In the genomic region with DNA sequence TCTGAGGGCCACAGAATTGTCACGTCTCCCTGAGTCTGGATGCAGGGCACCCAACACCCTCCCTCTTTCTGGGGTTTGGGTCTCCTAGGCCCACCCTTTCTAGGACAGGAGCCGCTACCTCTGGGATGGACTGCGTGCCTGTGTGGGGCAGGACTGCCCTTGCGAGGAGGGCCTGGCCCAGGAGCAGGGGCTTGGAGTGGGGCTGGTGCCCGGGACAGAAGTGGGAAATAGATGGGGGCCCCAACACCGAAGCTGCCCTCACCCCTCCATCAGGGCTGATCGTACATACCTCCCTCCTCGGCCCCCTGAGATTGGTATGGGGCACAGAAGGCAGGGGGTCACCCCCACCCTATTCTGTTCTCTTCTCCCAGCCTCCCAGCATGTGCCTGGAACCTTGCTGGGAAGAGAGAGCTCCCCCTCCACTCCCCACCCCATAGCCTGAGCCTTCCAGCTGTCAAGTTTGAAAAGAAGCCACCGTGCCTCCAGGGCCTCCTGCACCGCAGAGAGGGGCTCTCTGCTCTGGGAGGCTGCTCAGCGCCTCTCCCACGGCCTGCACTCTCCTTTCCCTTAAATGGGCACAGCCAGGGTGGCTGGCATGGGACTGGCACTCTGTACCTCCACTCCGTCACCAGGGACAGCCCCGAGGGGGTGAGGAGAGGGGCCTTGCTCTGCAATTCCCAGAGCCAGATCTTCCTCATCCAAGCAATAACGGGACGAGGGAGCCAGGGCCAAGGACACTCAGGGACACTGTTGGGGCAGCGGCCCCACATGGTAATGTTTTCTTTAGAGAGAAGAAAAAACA, we compare ENCODE assay signal across 17 cellular contexts. TPM values are rescaled to one million over a fixed set of nuclear protein-coding genes. Genes with fewer than 3 reads are reported as not detected.
DNase-seq lines count a peak whose midpoint lies in the region; ATAC-seq and TF ChIP-seq lines count a peak whose summit lies in the region.
"Had no signal": no experiment of that assay in that cellular context is flagged by ENCODE, and none has a peak within 500 bp of the region (broad histone marks: within the 10 kb centered on the region; RNA-seq: fewer than 3 reads in every experiment).

No MANE protein-coding gene starts in this region.

- TF ChIP-seq CTCF in GM23338 (conservative IDR thresholded peaks at IDR 0.05; ENCODE audit: low read depth in 2 of 2) = no peak

- peaks cover 13% of the 10 kb centered on the region; the same call in 1 of the 2 replicates for H3F3A ChIP-seq in GM23338 (replicated peaks; ENCODE audit: low read depth)

- no peaks in the 10 kb centered on the region for H4K20me1 ChIP-seq in GM23338 (replicated peaks; ENCODE audit: insufficient read depth)

- no peaks in the 10 kb centered on the region for H3K9me2 ChIP-seq in GM23338 (ENCODE audit: insufficient read depth)

- H3K4me1 ChIP-seq in GM23338 (ENCODE audit: insufficient read depth) (peaks cover 53% of the 10 kb centered on the region), iPS-15b (ENCODE audit: control insufficient read depth, insufficient read depth, low read length) (peaks cover 10% of the 10 kb centered on the region)

- no peaks in the 10 kb centered on the region for H3K9me3 Mint-ChIP-seq in GM23338
- no peaks in the 10 kb centered on the region for H3K9me3 Mint-ChIP-seq in stimulated activated effector memory CD8-positive, alpha-beta T cell treated with anti-CD3 and anti-CD28 coated beads, Interleukin-12 subunit alpha, Interleukin-12 subunit beta, amount 100 ng/mL, for 72 hours
- H3K9me3 Mint-ChIP-seq: T-helper 1 cell treated with Interleukin-12 subunit alpha and Interleukin-12 subunit beta and Interleukin-4 antibody, amounts not matched to agents 30 μg/mL and 1 μg/mL, for 36 hours had no signal

- no peak overlapping the region for H3K27ac ChIP-seq in GM23338 (ENCODE audit: low read depth)
- H3K27ac ChIP-seq: body of pancreas had no signal

- H3K27me3 ChIP-seq in GM23338 (ENCODE audit: insufficient read depth) = peaks cover 59% of the 10 kb centered on the region
- peaks cover 47% of the 10 kb centered on the region for H3K27me3 ChIP-seq in iPS-15b (ENCODE audit: control insufficient read depth, insufficient read depth, low read length)

- H3K4me3 Mint-ChIP-seq in GM23338 (peak overlapping the region; percentile 54; the same call in 2 of the 3 replicates), T-helper 17 cell (peak overlapping the region; percentile 63)
- peak overlapping the region; percentile 51 for H3K4me3 Mint-ChIP-seq in stimulated activated effector memory CD8-positive, alpha-beta T cell treated with anti-CD3 and anti-CD28 coated beads, Interleukin-12 subunit alpha, Interleukin-12 subunit beta, amount 100 ng/mL, for 72 hours
- H3K4me3 Mint-ChIP-seq: T-helper 1 cell treated with Interleukin-12 subunit alpha and Interleukin-12 subunit beta and Interleukin-4 antibody, amounts not matched to agents 30 μg/mL and 1 μg/mL, for 36 hours had no signal

- no peak overlapping the region for H2AFZ ChIP-seq in GM23338

- H3K4me2 ChIP-seq in GM23338 = peak overlapping the region; percentile 85

- peak overlapping the region; percentile 53; the same call in 1 of the 2 replicates for H3K4me3 ChIP-seq in GM23338
- peak overlapping the region; percentile 49 for H3K4me3 ChIP-seq in iPS-15b (ENCODE audit: low read depth, low read length)
- H3K4me3 ChIP-seq: body of pancreas, GM12878 had no signal

- peaks cover 59% of the 10 kb centered on the region for H3K27me3 Mint-ChIP-seq in GM23338 (ENCODE audit: insufficient read depth, low read depth, poor library complexity)
- peaks cover 64% of the 10 kb centered on the region for H3K27me3 Mint-ChIP-seq in T-helper 17 cell

- H3K27ac Mint-ChIP-seq in GM23338 (no peak overlapping the region), T-helper 17 cell (no peak overlapping the region)
- no peak overlapping the region for H3K27ac Mint-ChIP-seq in stimulated activated effector memory CD8-positive, alpha-beta T cell treated with anti-CD3 and anti-CD28 coated beads, Interleukin-12 subunit alpha, Interleukin-12 subunit beta, amount 100 ng/mL, for 72 hours
- H3K27ac Mint-ChIP-seq: CD4-positive, CD25-positive, alpha-beta regulatory T cell; T-helper 1 cell treated with Interleukin-12 subunit alpha and Interleukin-12 subunit beta and Interleukin-4 antibody, amounts not matched to agents 30 μg/mL and 1 μg/mL, for 36 hours had no signal

- DNase-seq in GM23338 (ENCODE audit: low spot score) (no peak), T-helper 17 cell (no peak), NCI-H2081 treated with DMSO at 0.1 percent for 48 hours (lab: John Stamatoyannopoulos, UW) (no peak), T-helper 2 cell (no peak)
- no peak for DNase-seq in stimulated activated effector memory CD8-positive, alpha-beta T cell treated with anti-CD3 and anti-CD28 coated beads, Interleukin-12 subunit alpha, Interleukin-12 subunit beta, amount 100 ng/mL, for 72 hours (ENCODE audit: low spot score in 2 of 2)
- DNase-seq: activated CD4-positive, alpha-beta T cell treated with anti-CD3 and anti-CD28 coated beads for 4 hours; body of pancreas; CD4-positive, CD25-positive, alpha-beta regulatory T cell; effector CD8-positive, alpha-beta T cell; mesendoderm; NCI-H1930; posterior cingulate gyrus; substantia nigra had no signal

- no peaks in the 10 kb centered on the region for H3K36me3 Mint-ChIP-seq in GM23338 (ENCODE audit: low read depth)
- peaks cover 2% of the 10 kb centered on the region for H3K36me3 Mint-ChIP-seq in T-helper 17 cell (ENCODE audit: low read depth)
- no peaks in the 10 kb centered on the region for H3K36me3 Mint-ChIP-seq in stimulated activated effector memory CD8-positive, alpha-beta T cell treated with anti-CD3 and anti-CD28 coated beads, Interleukin-12 subunit alpha, Interleukin-12 subunit beta, amount 100 ng/mL, for 72 hours
- H3K36me3 Mint-ChIP-seq: CD4-positive, CD25-positive, alpha-beta regulatory T cell had no signal

- H3K4me1 Mint-ChIP-seq in GM23338 (peaks cover 55% of the 10 kb centered on the region), T-helper 17 cell (peaks cover 9% of the 10 kb centered on the region)
- peaks cover 8% of the 10 kb centered on the region for H3K4me1 Mint-ChIP-seq in stimulated activated effector memory CD8-positive, alpha-beta T cell treated with anti-CD3 and anti-CD28 coated beads, Interleukin-12 subunit alpha, Interleukin-12 subunit beta, amount 100 ng/mL, for 72 hours

- H3K9ac ChIP-seq in iPS-15b (ENCODE audit: low read depth, low read length) = no peak overlapping the region

- H3K79me2 ChIP-seq in GM23338 (replicated peaks; ENCODE audit: insufficient read depth) = no peaks in the 10 kb centered on the region

- H3K36me3 ChIP-seq in GM23338 (ENCODE audit: insufficient read depth) = no peaks in the 10 kb centered on the region
- no peaks in the 10 kb centered on the region for H3K36me3 ChIP-seq in iPS-15b (ENCODE audit: control insufficient read depth, insufficient read depth, low read length)

- H3K9me3 ChIP-seq in T-helper 17 cell (ENCODE audit: control insufficient read depth, low read length, poor library complexity, severe bottlenecking) (no peaks in the 10 kb centered on the region), iPS-15b (ENCODE audit: control insufficient read depth, insufficient read depth, low read length) (no peaks in the 10 kb centered on the region)
- H3K9me3 ChIP-seq: body of pancreas had no signal

- no peak for ATAC-seq in GM23338
- ATAC-seq in T-helper 17 cell = no peak
- no peak for ATAC-seq in stimulated activated effector memory CD8-positive, alpha-beta T cell treated with anti-CD3 and anti-CD28 coated beads, Interleukin-12 subunit alpha, Interleukin-12 subunit beta, amount 100 ng/mL, for 72 hours
- ATAC-seq in GM18909 (IDR thresholded peaks at IDR 0.05; ENCODE audit: poor library complexity, unreplicated experiment) = no peak
- ATAC-seq: body of pancreas had no signal

TF ChIP-seq in GM23338, 12 proteins besides CTCF, POLR2A, EP300 and RAD21 (continues in another document):
- no peak for TF ChIP-seq EZH2phosphoT487 (IDR thresholded peaks at IDR 0.05; ENCODE audit: unreplicated experiment)
- TF ChIP-seq, protein P1, sequence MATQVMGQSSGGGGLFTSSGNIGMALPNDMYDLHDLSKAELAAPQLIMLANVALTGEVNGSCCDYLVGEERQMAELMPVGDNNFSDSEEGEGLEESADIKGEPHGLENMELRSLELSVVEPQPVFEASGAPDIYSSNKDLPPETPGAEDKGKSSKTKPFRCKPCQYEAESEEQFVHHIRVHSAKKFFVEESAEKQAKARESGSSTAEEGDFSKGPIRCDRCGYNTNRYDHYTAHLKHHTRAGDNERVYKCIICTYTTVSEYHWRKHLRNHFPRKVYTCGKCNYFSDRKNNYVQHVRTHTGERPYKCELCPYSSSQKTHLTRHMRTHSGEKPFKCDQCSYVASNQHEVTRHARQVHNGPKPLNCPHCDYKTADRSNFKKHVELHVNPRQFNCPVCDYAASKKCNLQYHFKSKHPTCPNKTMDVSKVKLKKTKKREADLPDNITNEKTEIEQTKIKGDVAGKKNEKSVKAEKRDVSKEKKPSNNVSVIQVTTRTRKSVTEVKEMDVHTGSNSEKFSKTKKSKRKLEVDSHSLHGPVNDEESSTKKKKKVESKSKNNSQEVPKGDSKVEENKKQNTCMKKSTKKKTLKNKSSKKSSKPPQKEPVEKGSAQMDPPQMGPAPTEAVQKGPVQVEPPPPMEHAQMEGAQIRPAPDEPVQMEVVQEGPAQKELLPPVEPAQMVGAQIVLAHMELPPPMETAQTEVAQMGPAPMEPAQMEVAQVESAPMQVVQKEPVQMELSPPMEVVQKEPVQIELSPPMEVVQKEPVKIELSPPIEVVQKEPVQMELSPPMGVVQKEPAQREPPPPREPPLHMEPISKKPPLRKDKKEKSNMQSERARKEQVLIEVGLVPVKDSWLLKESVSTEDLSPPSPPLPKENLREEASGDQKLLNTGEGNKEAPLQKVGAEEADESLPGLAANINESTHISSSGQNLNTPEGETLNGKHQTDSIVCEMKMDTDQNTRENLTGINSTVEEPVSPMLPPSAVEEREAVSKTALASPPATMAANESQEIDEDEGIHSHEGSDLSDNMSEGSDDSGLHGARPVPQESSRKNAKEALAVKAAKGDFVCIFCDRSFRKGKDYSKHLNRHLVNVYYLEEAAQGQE (IDR thresholded peaks at IDR 0.05; ENCODE audit: unreplicated experiment) = no peak

RNA-seq across cellular contexts. Expression of gene LRRC10B, which starts 1.8 kb away (rescaled TPM):
- total RNA-seq in GM23338 (2014; rRNA removed; shearing (Covaris generic)) = 0.08 and 1.6 TPM in 2 replicates
- polyA plus RNA-seq in GM23338 (2016; fragmentation: Nextera tagmentation; extraction: Ambion mirVana) = 0.35 and 0.47 TPM in 2 replicates
- not detected for total RNA-seq in T-helper 17 cell
- total RNA-seq: CD4-positive, CD25-positive, alpha-beta regulatory T cell; GM12878 had no signal
- polyA plus RNA-seq: CD4-positive, CD25-positive, alpha-beta regulatory T cell; GM12878 had no signal
